25 cellular contexts compared by ENCODE assay signal in genomic region chr7:43865277-43865676, GRCh38.
"Had no signal": no experiment of that assay in that cellular context is flagged by ENCODE, and none has a peak within 500 bp of the region (broad histone marks: within the 10 kb centered on the region; RNA-seq: fewer than 3 reads in every experiment).

No MANE protein-coding gene starts in this region.

- ATAC-seq: gastroesophageal sphincter; left lobe of liver; mucosa of descending colon; naive thymus-derived CD8-positive, alpha-beta T cell; right cardiac atrium; stimulated activated memory B cell treated with anti-CD40 and anti-IgM and Interleukin-4, amounts not matched to agents 10 μg/mL and 1 μg/mL and 100 μg/mL, for 72 hours; stimulated activated naive CD8-positive, alpha-beta T cell treated with anti-CD3 and anti-CD28 coated beads, Interleukin-15, amount 100 ng/mL, for 72 hours had no signal

- H3K9me3 Mint-ChIP-seq: naive thymus-derived CD8-positive, alpha-beta T cell; neural progenitor cell; stimulated activated memory B cell treated with anti-CD40 and anti-IgM and Interleukin-4, amounts not matched to agents 10 μg/mL and 1 μg/mL and 100 μg/mL, for 72 hours; stimulated activated naive CD8-positive, alpha-beta T cell treated with anti-CD3 and anti-CD28 coated beads, Interleukin-15, amount 100 ng/mL, for 72 hours had no signal

- H3K9me3 ChIP-seq: esophagus squamous epithelium, gastroesophageal sphincter, mucosa of descending colon, ovary, testis, tibial nerve had no signal

- H3K4me3 ChIP-seq: dorsolateral prefrontal cortex, esophagus squamous epithelium, gastroesophageal sphincter, mucosa of descending colon, neural progenitor cell, ovary, smooth muscle cell, testis, tibial nerve had no signal

- H3K27me3 Mint-ChIP-seq: naive thymus-derived CD8-positive, alpha-beta T cell; stimulated activated memory B cell treated with anti-CD40 and anti-IgM and Interleukin-4, amounts not matched to agents 10 μg/mL and 1 μg/mL and 100 μg/mL, for 72 hours; stimulated activated naive CD8-positive, alpha-beta T cell treated with anti-CD3 and anti-CD28 coated beads, Interleukin-15, amount 100 ng/mL, for 72 hours had no signal

- H3K36me3 ChIP-seq: neural progenitor cell, ovary had no signal

- H2AFZ ChIP-seq: neural progenitor cell had no signal

- H3K4me2 ChIP-seq: neural progenitor cell, smooth muscle cell had no signal

- H3K9ac ChIP-seq: neural progenitor cell had no signal

- H3K27me3 ChIP-seq: dorsolateral prefrontal cortex, esophagus squamous epithelium, gastroesophageal sphincter, ovary, testis, tibial nerve had no signal

- H3K4me3 Mint-ChIP-seq: neural progenitor cell; stimulated activated memory B cell treated with anti-CD40 and anti-IgM and Interleukin-4, amounts not matched to agents 10 μg/mL and 1 μg/mL and 100 μg/mL, for 72 hours; stimulated activated naive CD8-positive, alpha-beta T cell treated with anti-CD3 and anti-CD28 coated beads, Interleukin-15, amount 100 ng/mL, for 72 hours had no signal

- DNase-seq: cortex of kidney; dorsolateral prefrontal cortex; effector memory CD4-positive, alpha-beta T cell; esophagus squamous epithelium; foreskin fibroblast; glutamatergic neuron; islet precursor cell; mammary epithelial cell; mucosa of descending colon; naive thymus-derived CD8-positive, alpha-beta T cell; nucleus accumbens; ovary; right cardiac atrium; stimulated activated CD4-positive, alpha-beta T cell treated with anti-CD3 and anti-CD28 coated beads, Interleukin-4, amount 100 ng/mL, for 1 hour; stimulated activated CD8-positive, alpha-beta memory T cell treated with anti-CD3 and anti-CD28 coated beads, Interleukin-4, amount 100 ng/mL, for 48 hours; stimulated activated naive CD8-positive, alpha-beta T cell treated with anti-CD3 and anti-CD28 coated beads, Interleukin-15, amount 100 ng/mL, for 72 hours; testis had no signal

- H3K27ac Mint-ChIP-seq: naive thymus-derived CD8-positive, alpha-beta T cell; neural progenitor cell; stimulated activated memory B cell treated with anti-CD40 and anti-IgM and Interleukin-4, amounts not matched to agents 10 μg/mL and 1 μg/mL and 100 μg/mL, for 72 hours; stimulated activated naive CD8-positive, alpha-beta T cell treated with anti-CD3 and anti-CD28 coated beads, Interleukin-15, amount 100 ng/mL, for 72 hours had no signal

- FAIRE-seq: endometrium had no signal

- H3K27ac ChIP-seq: dorsolateral prefrontal cortex, epithelial cell of prostate, gastroesophageal sphincter, neural progenitor cell, ovary, testis, tibial nerve had no signal
